ENCODE assay signal across 10 cellular contexts in genomic region chr15:72554471-72555425, GRCh38.
DNase-seq lines count a peak whose midpoint lies in the region; ATAC-seq and TF ChIP-seq lines count a peak whose summit lies in the region.
"Had no signal": no experiment of that assay in that cellular context is flagged by ENCODE, and none has a peak within 500 bp of the region (broad histone marks: within the 10 kb centered on the region; RNA-seq: fewer than 3 reads in every experiment).

No MANE protein-coding gene starts in this region.

- H3K4me1 Mint-ChIP-seq in T-helper 1 cell treated with Interleukin-12 subunit alpha and Interleukin-12 subunit beta and Interleukin-4 antibody, amounts not matched to agents 30 μg/mL and 1 μg/mL, for 36 hours (ENCODE audit: low read depth) = peaks cover 9% of the 10 kb centered on the region

- TF ChIP-seq POLR2A in testis (IDR thresholded peaks at IDR 0.05) = no peak

- H3K9me3 ChIP-seq in adipocyte (ENCODE audit: control insufficient read depth, low read length) = no peaks in the 10 kb centered on the region
- H3K9me3 ChIP-seq in testis = no peaks in the 10 kb centered on the region
- H3K9me3 ChIP-seq: right atrium auricular region had no signal

- H3K9ac ChIP-seq in adipocyte (ENCODE audit: low read length) = no peak overlapping the region

- peak overlapping the region; percentile 39 for H3K27ac Mint-ChIP-seq in T-helper 1 cell treated with Interleukin-12 subunit alpha and Interleukin-12 subunit beta and Interleukin-4 antibody, amounts not matched to agents 30 μg/mL and 1 μg/mL, for 36 hours

- ATAC-seq in GM19395 (IDR thresholded peaks at IDR 0.05; ENCODE audit: unreplicated experiment) (no peak), GM18519 (IDR thresholded peaks at IDR 0.05; ENCODE audit: low FRiP score, unreplicated experiment) (no peak)

- H3K9me3 Mint-ChIP-seq in T-helper 1 cell treated with Interleukin-12 subunit alpha and Interleukin-12 subunit beta and Interleukin-4 antibody, amounts not matched to agents 30 μg/mL and 1 μg/mL, for 36 hours = no peaks in the 10 kb centered on the region

- H3K4me3 ChIP-seq in adipocyte (ENCODE audit: low read length) (no peak overlapping the region), testis (no peak overlapping the region)
- H3K4me3 ChIP-seq: right atrium auricular region had no signal

- peaks cover 19% of the 10 kb centered on the region for H3K36me3 Mint-ChIP-seq in T-helper 1 cell treated with Interleukin-12 subunit alpha and Interleukin-12 subunit beta and Interleukin-4 antibody, amounts not matched to agents 30 μg/mL and 1 μg/mL, for 36 hours (ENCODE audit: low read depth)

- DNase-seq in AG09319 (ENCODE audit: extremely low read depth, low read depth) = peak; percentile 4
- peak; percentile 20 for DNase-seq in adipocyte (ENCODE audit: low read depth)
- peak; percentile 25 for DNase-seq in myocyte (ENCODE audit: low read depth)
- no peak for DNase-seq in testis
- no peak for DNase-seq in UCSD-AML1 (lab: John Stamatoyannopoulos, UW; ENCODE audit: unreplicated experiment)
- DNase-seq: C1 segment of cervical spinal cord had no signal

- H3K36me3 ChIP-seq in adipocyte (ENCODE audit: control insufficient read depth, insufficient read depth, low read length, severe bottlenecking) (peaks cover 47% of the 10 kb centered on the region), testis (ENCODE audit: low read depth, missing control alignments) (no peaks in the 10 kb centered on the region)

- H3K27ac ChIP-seq in testis = no peak overlapping the region
- H3K27ac ChIP-seq: right atrium auricular region had no signal

- H3K27me3 Mint-ChIP-seq in T-helper 1 cell treated with Interleukin-12 subunit alpha and Interleukin-12 subunit beta and Interleukin-4 antibody, amounts not matched to agents 30 μg/mL and 1 μg/mL, for 36 hours (ENCODE audit: low read depth) = no peaks in the 10 kb centered on the region

- H3K27me3 ChIP-seq in adipocyte (replicated peaks; ENCODE audit: control insufficient read depth, insufficient read depth, low read length) (no peaks in the 10 kb centered on the region), testis (no peaks in the 10 kb centered on the region)
- H3K27me3 ChIP-seq: right atrium auricular region had no signal

- WGBS in testis, 2 donors = 85 to 92% methylated on average over 8 of the region's 8 CpGs

- H3K4me1 ChIP-seq in adipocyte (ENCODE audit: control insufficient read depth, insufficient read depth, low read length) = no peaks in the 10 kb centered on the region
- no peaks in the 10 kb centered on the region for H3K4me1 ChIP-seq in testis
- H3K4me1 ChIP-seq: right atrium auricular region had no signal

- intact Hi-C loops in testis (cut with DNase I; ENCODE audit: low total_unique reads) = no loop called here

- TF ChIP-seq CTCF in AG09319 (IDR thresholded peaks at IDR 0.05; ENCODE audit: low read depth, low read length) (no peak), testis (IDR thresholded peaks at IDR 0.05) (no peak)

- H3K4me3 Mint-ChIP-seq in T-helper 1 cell treated with Interleukin-12 subunit alpha and Interleukin-12 subunit beta and Interleukin-4 antibody, amounts not matched to agents 30 μg/mL and 1 μg/mL, for 36 hours = no peak overlapping the region

Comparison
In these comparisons a context has a peak if more than half of its experiments do, and no peak if none do; other contexts are left out.
1. DNase-seq: peak in AG09319 (single experiment), adipocyte (single experiment) and myocyte (single experiment); none in testis (single experiment) and UCSD-AML1 (single experiment).